In genomic region chrX:150540965-150541364, GRCh38 we compare ENCODE assay signal across 20 cellular contexts.
"Had no signal": no experiment of that assay in that cellular context is flagged by ENCODE, and none has a peak within 500 bp of the region (broad histone marks: within the 10 kb centered on the region; RNA-seq: fewer than 3 reads in every experiment).

No MANE protein-coding gene starts in this region.

- ATAC-seq: left cardiac atrium; left lobe of liver; left ventricle myocardium superior; naive thymus-derived CD8-positive, alpha-beta T cell; right lobe of liver; stimulated activated naive B cell treated with anti-CD40 and anti-IgM and Interleukin-4, amounts not matched to agents 10 μg/mL and 1 μg/mL and 100 μg/mL, for 72 hours; stimulated activated naive CD8-positive, alpha-beta T cell treated with anti-CD3 and anti-CD28 coated beads, Interleukin-15, Interleukin-2, amounts not matched to agents 100 U/mL and 50 U/mL, for 24 hours had no signal

- DNase-seq: kidney glomerular epithelial cell; left cardiac atrium; left ventricle myocardium superior; naive thymus-derived CD8-positive, alpha-beta T cell; occipital lobe; ovary; right lobe of liver; stimulated activated CD4-positive, alpha-beta T cell treated with anti-CD3 and anti-CD28 coated beads, Interleukin-12 subunit alpha, Interleukin-12 subunit beta, amount 100 ng/mL, for 4 hours; stimulated activated CD4-positive, alpha-beta T cell treated with anti-CD3 and anti-CD28 coated beads, Interleukin-15, amount 100 ng/mL, for 24 hours; stimulated activated CD4-positive, alpha-beta T cell treated with anti-CD3 and anti-CD28 coated beads, Interleukin-2, amount 100 ng/mL, for 24 hours; stimulated activated CD4-positive, alpha-beta T cell treated with anti-CD3 and anti-CD28 coated beads, Interleukin-4, amount 100 ng/mL, for 1 hour; stimulated activated naive B cell treated with anti-CD40 and anti-IgM and Interleukin-4, amounts not matched to agents 10 μg/mL and 1 μg/mL and 100 μg/mL, for 72 hours; stimulated activated naive CD8-positive, alpha-beta T cell treated with anti-CD3 and anti-CD28 coated beads, Interleukin-15, Interleukin-2, amounts not matched to agents 100 U/mL and 50 U/mL, for 24 hours; stomach; testis; thyroid gland; transverse colon; upper lobe of left lung had no signal

- FAIRE-seq: keratinocyte had no signal
